1 cellular context compared by ENCODE assay signal in genomic region chr6:79261666-79262065, GRCh38.
TF ChIP-seq lines count a peak whose summit lies in the region.

No MANE protein-coding gene starts in this region.

TF ChIP-seq in SK-N-SH, 30 proteins besides CTCF, POLR2A, EP300 and RAD21:
- no peak for TF ChIP-seq IRF3 (IDR thresholded peaks at IDR 0.05; ENCODE audit: low read depth, low read length)
